1 cellular context compared by ENCODE assay signal in the genomic region with DNA sequence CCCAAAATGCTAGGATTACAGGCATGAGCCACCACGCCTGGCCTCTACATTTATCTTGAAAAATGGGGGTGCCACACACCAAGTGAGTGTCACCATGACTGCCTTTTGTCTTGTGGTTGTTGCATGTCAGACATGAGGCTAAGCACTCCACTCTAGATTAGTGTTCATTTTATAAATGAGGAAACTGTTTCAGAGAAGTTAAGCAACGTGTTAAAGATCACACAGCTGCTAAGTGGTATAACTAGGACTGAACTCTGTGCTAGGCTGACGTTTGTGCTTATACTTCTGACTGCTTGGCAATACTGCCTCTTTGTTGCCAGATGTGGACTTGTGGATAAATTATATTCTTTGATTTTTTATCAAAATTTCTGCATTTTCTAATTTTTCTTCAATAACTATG.
TF ChIP-seq lines count a peak whose summit lies in the region.

No MANE protein-coding gene starts in this region.

TF ChIP-seq in A549, 52 proteins besides CTCF, POLR2A, EP300 and RAD21 (continued from another document):
- no peak for TF ChIP-seq MAZ (IDR thresholded peaks at IDR 0.05; ENCODE audit: borderline replicate concordance, low read depth, low read length)
TF ChIP-seq in A549: peak in this region for 0.
